Comparison of ENCODE assay signal across 1 cellular context in genomic region chr9:26955921-26956886, GRCh38.
TF ChIP-seq lines count a peak whose summit lies in the region.

IFT74 (plus strand) TSS chr9:26956412; CDS start chr9:26961968, 5,556 bp downstream.

TF ChIP-seq in HEK293, 187 proteins besides CTCF, POLR2A, EP300 and RAD21 (continued from another document and continues in another):
- peak; percentile 94 for TF ChIP-seq PRDM6 (tag by site-specific recombination; IDR thresholded peaks at IDR 0.05)
- no peak for TF ChIP-seq YY2 (tag by site-specific recombination; IDR thresholded peaks at IDR 0.05)
- TF ChIP-seq ZNF366 (tag by site-specific recombination; conservative IDR thresholded peaks at IDR 0.05), result peak; percentile 89
- no peak; the same call in 1 of the 2 replicates for TF ChIP-seq ZNF792 (tag by site-specific recombination; IDR thresholded peaks at IDR 0.05)
- TF ChIP-seq, protein P1, sequence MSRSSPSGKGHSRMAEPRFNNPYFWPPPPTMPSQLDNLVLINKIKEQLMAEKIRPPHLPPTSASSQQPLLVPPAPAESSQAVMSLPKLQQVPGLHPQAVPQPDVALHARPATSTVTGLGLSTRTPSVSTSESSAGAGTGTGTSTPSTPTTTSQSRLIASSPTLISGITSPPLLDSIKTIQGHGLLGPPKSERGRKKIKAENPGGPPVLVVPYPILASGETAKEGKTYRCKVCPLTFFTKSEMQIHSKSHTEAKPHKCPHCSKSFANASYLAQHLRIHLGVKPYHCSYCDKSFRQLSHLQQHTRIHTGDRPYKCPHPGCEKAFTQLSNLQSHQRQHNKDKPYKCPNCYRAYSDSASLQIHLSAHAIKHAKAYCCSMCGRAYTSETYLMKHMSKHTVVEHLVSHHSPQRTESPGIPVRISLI (tag by site-specific recombination; IDR thresholded peaks at IDR 0.05), result 0 out of 2 replicates have a peak, but pooled peaks have one; percentile 32
- TF ChIP-seq ZNF148 (tag by site-specific recombination; IDR thresholded peaks at IDR 0.05; ENCODE audit: borderline replicate concordance), result no peak
- TF ChIP-seq ZNF768 (tag by site-specific recombination; IDR thresholded peaks at IDR 0.05), result no peak
- no peak for TF ChIP-seq ZNF239 (tag by site-specific recombination; IDR thresholded peaks at IDR 0.05)
- TF ChIP-seq ZNF677 (tag by site-specific recombination; IDR thresholded peaks at IDR 0.05), result no peak
- no peak for TF ChIP-seq ZNF529 (tag by site-specific recombination; IDR thresholded peaks at IDR 0.05; ENCODE audit: insufficient replicate concordance)
- TF ChIP-seq KLF10 (tag by site-specific recombination; IDR thresholded peaks at IDR 0.05), result no peak
- TF ChIP-seq, protein P2, sequence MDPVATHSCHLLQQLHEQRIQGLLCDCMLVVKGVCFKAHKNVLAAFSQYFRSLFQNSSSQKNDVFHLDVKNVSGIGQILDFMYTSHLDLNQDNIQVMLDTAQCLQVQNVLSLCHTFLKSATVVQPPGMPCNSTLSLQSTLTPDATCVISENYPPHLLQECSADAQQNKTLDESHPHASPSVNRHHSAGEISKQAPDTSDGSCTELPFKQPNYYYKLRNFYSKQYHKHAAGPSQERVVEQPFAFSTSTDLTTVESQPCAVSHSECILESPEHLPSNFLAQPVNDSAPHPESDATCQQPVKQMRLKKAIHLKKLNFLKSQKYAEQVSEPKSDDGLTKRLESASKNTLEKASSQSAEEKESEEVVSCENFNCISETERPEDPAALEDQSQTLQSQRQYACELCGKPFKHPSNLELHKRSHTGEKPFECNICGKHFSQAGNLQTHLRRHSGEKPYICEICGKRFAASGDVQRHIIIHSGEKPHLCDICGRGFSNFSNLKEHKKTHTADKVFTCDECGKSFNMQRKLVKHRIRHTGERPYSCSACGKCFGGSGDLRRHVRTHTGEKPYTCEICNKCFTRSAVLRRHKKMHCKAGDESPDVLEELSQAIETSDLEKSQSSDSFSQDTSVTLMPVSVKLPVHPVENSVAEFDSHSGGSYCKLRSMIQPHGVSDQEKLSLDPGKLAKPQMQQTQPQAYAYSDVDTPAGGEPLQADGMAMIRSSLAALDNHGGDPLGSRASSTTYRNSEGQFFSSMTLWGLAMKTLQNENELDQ (tag by site-specific recombination; IDR thresholded peaks at IDR 0.05; ENCODE audit: low read depth), result no peak
- TF ChIP-seq ZNF548 (tag by site-specific recombination; IDR thresholded peaks at IDR 0.05), result no peak
- TF ChIP-seq ZNF398 (tag by site-specific recombination; IDR thresholded peaks at IDR 0.05), result no peak
- TF ChIP-seq ZNF555 (tag by site-specific recombination; conservative IDR thresholded peaks at IDR 0.05), result no peak
- TF ChIP-seq, protein P3, sequence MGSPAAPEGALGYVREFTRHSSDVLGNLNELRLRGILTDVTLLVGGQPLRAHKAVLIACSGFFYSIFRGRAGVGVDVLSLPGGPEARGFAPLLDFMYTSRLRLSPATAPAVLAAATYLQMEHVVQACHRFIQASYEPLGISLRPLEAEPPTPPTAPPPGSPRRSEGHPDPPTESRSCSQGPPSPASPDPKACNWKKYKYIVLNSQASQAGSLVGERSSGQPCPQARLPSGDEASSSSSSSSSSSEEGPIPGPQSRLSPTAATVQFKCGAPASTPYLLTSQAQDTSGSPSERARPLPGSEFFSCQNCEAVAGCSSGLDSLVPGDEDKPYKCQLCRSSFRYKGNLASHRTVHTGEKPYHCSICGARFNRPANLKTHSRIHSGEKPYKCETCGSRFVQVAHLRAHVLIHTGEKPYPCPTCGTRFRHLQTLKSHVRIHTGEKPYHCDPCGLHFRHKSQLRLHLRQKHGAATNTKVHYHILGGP (tag by site-specific recombination; IDR thresholded peaks at IDR 0.05), result no peak
- no peak for TF ChIP-seq ZNF324 (tag by site-specific recombination; IDR thresholded peaks at IDR 0.05)
- TF ChIP-seq ZNF48 (tag by site-specific recombination; IDR thresholded peaks at IDR 0.05), result no peak
- TF ChIP-seq ZNF341 (tag by site-specific recombination; IDR thresholded peaks at IDR 0.05; ENCODE audit: low read depth), result peak; percentile 71
- no peak for TF ChIP-seq ZNF292 (tag by site-specific recombination; IDR thresholded peaks at IDR 0.05; ENCODE audit: borderline replicate concordance, low read depth)
- no peak for TF ChIP-seq GLI4 (tag by site-specific recombination; IDR thresholded peaks at IDR 0.05)
- no peak for TF ChIP-seq ZNF16 (tag by site-specific recombination; IDR thresholded peaks at IDR 0.05; ENCODE audit: low read depth)
- no peak for TF ChIP-seq ZBTB21 (tag by site-specific recombination; IDR thresholded peaks at IDR 0.05)
- TF ChIP-seq, protein P4, sequence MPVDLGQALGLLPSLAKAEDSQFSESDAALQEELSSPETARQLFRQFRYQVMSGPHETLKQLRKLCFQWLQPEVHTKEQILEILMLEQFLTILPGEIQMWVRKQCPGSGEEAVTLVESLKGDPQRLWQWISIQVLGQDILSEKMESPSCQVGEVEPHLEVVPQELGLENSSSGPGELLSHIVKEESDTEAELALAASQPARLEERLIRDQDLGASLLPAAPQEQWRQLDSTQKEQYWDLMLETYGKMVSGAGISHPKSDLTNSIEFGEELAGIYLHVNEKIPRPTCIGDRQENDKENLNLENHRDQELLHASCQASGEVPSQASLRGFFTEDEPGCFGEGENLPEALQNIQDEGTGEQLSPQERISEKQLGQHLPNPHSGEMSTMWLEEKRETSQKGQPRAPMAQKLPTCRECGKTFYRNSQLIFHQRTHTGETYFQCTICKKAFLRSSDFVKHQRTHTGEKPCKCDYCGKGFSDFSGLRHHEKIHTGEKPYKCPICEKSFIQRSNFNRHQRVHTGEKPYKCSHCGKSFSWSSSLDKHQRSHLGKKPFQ (tag by site-specific recombination; IDR thresholded peaks at IDR 0.05), result no peak; the same call in 1 of the 2 replicates
- no peak for TF ChIP-seq ZNF518A (tag by site-specific recombination; conservative IDR thresholded peaks at IDR 0.05; ENCODE audit: low read depth)
- TF ChIP-seq ZNF174 (tag by site-specific recombination; IDR thresholded peaks at IDR 0.05), result no peak
- no peak for TF ChIP-seq ZNF394 (tag by site-specific recombination; IDR thresholded peaks at IDR 0.05; ENCODE audit: borderline replicate concordance)
- TF ChIP-seq ZIC2 (tag by site-specific recombination; IDR thresholded peaks at IDR 0.05), result no peak
- no peak for TF ChIP-seq ZNF473 (tag by site-specific recombination; IDR thresholded peaks at IDR 0.05)
- TF ChIP-seq YY1 (tag by site-specific recombination; IDR thresholded peaks at IDR 0.05), result peak; percentile 32; the same call in 1 of the 2 replicates
- no peak for TF ChIP-seq ZNF214 (tag by site-specific recombination; IDR thresholded peaks at IDR 0.05; ENCODE audit: borderline replicate concordance)
- peak; percentile 17; the same call in 1 of the 2 replicates for TF ChIP-seq ZNF629 (tag by site-specific recombination; IDR thresholded peaks at IDR 0.05)
- TF ChIP-seq, protein P5, sequence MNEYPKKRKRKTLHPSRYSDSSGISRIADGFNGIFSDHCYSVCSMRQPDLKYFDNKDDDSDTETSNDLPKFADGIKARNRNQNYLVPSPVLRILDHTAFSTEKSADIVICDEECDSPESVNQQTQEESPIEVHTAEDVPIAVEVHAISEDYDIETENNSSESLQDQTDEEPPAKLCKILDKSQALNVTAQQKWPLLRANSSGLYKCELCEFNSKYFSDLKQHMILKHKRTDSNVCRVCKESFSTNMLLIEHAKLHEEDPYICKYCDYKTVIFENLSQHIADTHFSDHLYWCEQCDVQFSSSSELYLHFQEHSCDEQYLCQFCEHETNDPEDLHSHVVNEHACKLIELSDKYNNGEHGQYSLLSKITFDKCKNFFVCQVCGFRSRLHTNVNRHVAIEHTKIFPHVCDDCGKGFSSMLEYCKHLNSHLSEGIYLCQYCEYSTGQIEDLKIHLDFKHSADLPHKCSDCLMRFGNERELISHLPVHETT (tag by site-specific recombination; IDR thresholded peaks at IDR 0.05), result no peak
- TF ChIP-seq ZFP3 (tag by site-specific recombination; IDR thresholded peaks at IDR 0.05; ENCODE audit: low read depth), result no peak
- TF ChIP-seq ZBTB17 (tag by site-specific recombination; IDR thresholded peaks at IDR 0.05), result peak; percentile 75
- no peak for TF ChIP-seq ZNF623 (tag by site-specific recombination; IDR thresholded peaks at IDR 0.05)
- no peak for TF ChIP-seq ZNF169 (tag by site-specific recombination; IDR thresholded peaks at IDR 0.05)
- no peak for TF ChIP-seq ZNF354C (tag by site-specific recombination; IDR thresholded peaks at IDR 0.05; ENCODE audit: borderline replicate concordance, low read depth)
